1 cellular context compared by ENCODE assay signal in genomic region chr22:28395920-28396447, GRCh38.
TF ChIP-seq lines count a peak whose summit lies in the region.

No MANE protein-coding gene starts in this region.

TF ChIP-seq in K562, 482 proteins besides CTCF, POLR2A, EP300 and RAD21 (continued from another document):
- no peak for TF ChIP-seq RAD51 (IDR thresholded peaks at IDR 0.05; ENCODE audit: borderline replicate concordance, low read depth)
- TF ChIP-seq TEAD4 (IDR thresholded peaks at IDR 0.05; ENCODE audit: low read length) = peak; percentile 79
- TF ChIP-seq TEAD4 (CRISPR knock-in tag; IDR thresholded peaks at IDR 0.05; ENCODE audit: borderline replicate concordance) = no peak
- peak; percentile 79 for TF ChIP-seq STAT5A (IDR thresholded peaks at IDR 0.05; ENCODE audit: borderline replicate concordance, low read length)
- TF ChIP-seq RBM22 (IDR thresholded peaks at IDR 0.05; ENCODE audit: low read depth, low read length, poor library complexity, severe bottlenecking) = no peak
- TF ChIP-seq E2F1 (CRISPR knock-in tag; IDR thresholded peaks at IDR 0.05) = no peak
- peak; percentile 9 for TF ChIP-seq RBM25 (IDR thresholded peaks at IDR 0.05; ENCODE audit: low read depth, low read length, severe bottlenecking)
- no peak for TF ChIP-seq FOS (IDR thresholded peaks at IDR 0.05; ENCODE audit: extremely low read depth, insufficient read length)
- TF ChIP-seq SAFB (IDR thresholded peaks at IDR 0.05; ENCODE audit: borderline replicate concordance, low read depth, low read length) = no peak
- TF ChIP-seq NCOA2 (IDR thresholded peaks at IDR 0.05; ENCODE audit: partially characterized antibody in 2 of 2) = no peak
- peak; percentile 97 for TF ChIP-seq KDM1A (IDR thresholded peaks at IDR 0.05)
- peak; percentile 38 for TF ChIP-seq CCNT2 (IDR thresholded peaks at IDR 0.05; ENCODE audit: borderline replicate concordance, extremely low read depth, insufficient read length, low read depth, low read length)
- TF ChIP-seq DPF2 (IDR thresholded peaks at IDR 0.05) = 0 out of 2 replicates have a peak, but pooled peaks have one; percentile 16
- no peak for TF ChIP-seq PCBP2 (IDR thresholded peaks at IDR 0.05; ENCODE audit: low read depth, low read length, poor library complexity, severe bottlenecking)
- 0 out of 2 replicates have a peak, but pooled peaks have one; percentile 25 for TF ChIP-seq ATF7 (IDR thresholded peaks at IDR 0.05)
- TF ChIP-seq HDAC3 (IDR thresholded peaks at IDR 0.05; ENCODE audit: borderline replicate concordance, partially characterized antibody) = peak; percentile 39
- TF ChIP-seq CBX8 (IDR thresholded peaks at IDR 0.05; ENCODE audit: borderline replicate concordance, extremely low read depth, low read depth, low read length, poor library complexity, severe bottlenecking) = no peak
- no peak for TF ChIP-seq NFATC3 (IDR thresholded peaks at IDR 0.05)
- no peak for TF ChIP-seq CEBPG (CRISPR knock-in tag; IDR thresholded peaks at IDR 0.05)
- TF ChIP-seq CEBPG (tag; conservative IDR thresholded peaks at IDR 0.05 in 1 of 2, IDR thresholded peaks at IDR 0.05 in 1 of 2) = peak in 1 of 2 experiments; percentile 46; a peak in 1 of 4 replicates
- no peak for TF ChIP-seq ZSCAN29 (IDR thresholded peaks at IDR 0.05)
- TF ChIP-seq FOXP1 (CRISPR knock-in tag; IDR thresholded peaks at IDR 0.05) = no peak
- no peak for TF ChIP-seq PPARD (CRISPR knock-in tag; IDR thresholded peaks at IDR 0.05)
- TF ChIP-seq, protein P1, sequence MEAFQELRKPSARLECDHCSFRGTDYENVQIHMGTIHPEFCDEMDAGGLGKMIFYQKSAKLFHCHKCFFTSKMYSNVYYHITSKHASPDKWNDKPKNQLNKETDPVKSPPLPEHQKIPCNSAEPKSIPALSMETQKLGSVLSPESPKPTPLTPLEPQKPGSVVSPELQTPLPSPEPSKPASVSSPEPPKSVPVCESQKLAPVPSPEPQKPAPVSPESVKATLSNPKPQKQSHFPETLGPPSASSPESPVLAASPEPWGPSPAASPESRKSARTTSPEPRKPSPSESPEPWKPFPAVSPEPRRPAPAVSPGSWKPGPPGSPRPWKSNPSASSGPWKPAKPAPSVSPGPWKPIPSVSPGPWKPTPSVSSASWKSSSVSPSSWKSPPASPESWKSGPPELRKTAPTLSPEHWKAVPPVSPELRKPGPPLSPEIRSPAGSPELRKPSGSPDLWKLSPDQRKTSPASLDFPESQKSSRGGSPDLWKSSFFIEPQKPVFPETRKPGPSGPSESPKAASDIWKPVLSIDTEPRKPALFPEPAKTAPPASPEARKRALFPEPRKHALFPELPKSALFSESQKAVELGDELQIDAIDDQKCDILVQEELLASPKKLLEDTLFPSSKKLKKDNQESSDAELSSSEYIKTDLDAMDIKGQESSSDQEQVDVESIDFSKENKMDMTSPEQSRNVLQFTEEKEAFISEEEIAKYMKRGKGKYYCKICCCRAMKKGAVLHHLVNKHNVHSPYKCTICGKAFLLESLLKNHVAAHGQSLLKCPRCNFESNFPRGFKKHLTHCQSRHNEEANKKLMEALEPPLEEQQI (IDR thresholded peaks at IDR 0.05) = no peak
- no peak for TF ChIP-seq ZNF224 (CRISPR knock-in tag; IDR thresholded peaks at IDR 0.05)
- TF ChIP-seq NRF1 (conservative IDR thresholded peaks at IDR 0.05 in 1 of 2, IDR thresholded peaks at IDR 0.05 in 1 of 2) = no peak
- no peak for TF ChIP-seq SLC30A9 (CRISPR knock-in tag; IDR thresholded peaks at IDR 0.05)
- TF ChIP-seq TCF3 (CRISPR knock-in tag; IDR thresholded peaks at IDR 0.05) = peak; percentile 69
- peak; percentile 71; the same call in 1 of the 2 replicates for TF ChIP-seq HMBOX1 (IDR thresholded peaks at IDR 0.05)
- peak; percentile 66 for TF ChIP-seq CBFA2T2 (conservative IDR thresholded peaks at IDR 0.05)
- TF ChIP-seq MBD1 (CRISPR knock-in tag; IDR thresholded peaks at IDR 0.05) = no peak
- TF ChIP-seq SIN3B (IDR thresholded peaks at IDR 0.05; ENCODE audit: low read depth) = no peak
- TF ChIP-seq SMARCE1 (IDR thresholded peaks at IDR 0.05) = peak; percentile 36; the same call in 1 of the 2 replicates
- TF ChIP-seq, protein P2, sequence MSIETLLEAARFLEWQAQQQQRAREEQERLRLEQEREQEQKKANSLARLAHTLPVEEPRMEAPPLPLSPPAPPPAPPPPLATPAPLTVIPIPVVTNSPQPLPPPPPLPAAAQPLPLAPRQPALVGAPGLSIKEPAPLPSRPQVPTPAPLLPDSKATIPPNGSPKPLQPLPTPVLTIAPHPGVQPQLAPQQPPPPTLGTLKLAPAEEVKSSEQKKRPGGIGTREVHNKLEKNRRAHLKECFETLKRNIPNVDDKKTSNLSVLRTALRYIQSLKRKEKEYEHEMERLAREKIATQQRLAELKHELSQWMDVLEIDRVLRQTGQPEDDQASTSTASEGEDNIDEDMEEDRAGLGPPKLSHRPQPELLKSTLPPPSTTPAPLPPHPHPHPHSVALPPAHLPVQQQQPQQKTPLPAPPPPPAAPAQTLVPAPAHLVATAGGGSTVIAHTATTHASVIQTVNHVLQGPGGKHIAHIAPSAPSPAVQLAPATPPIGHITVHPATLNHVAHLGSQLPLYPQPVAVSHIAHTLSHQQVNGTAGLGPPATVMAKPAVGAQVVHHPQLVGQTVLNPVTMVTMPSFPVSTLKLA (conservative IDR thresholded peaks at IDR 0.05) = peak in 1 of 2 experiments; percentile 38; a peak in 1 of 4 replicates
- TF ChIP-seq KDM5B (IDR thresholded peaks at IDR 0.05; ENCODE audit: insufficient replicate concordance, low read depth, low read length) = no peak
- peak in 1 of 2 experiments; percentile 14; a peak in 1 of 4 replicates for TF ChIP-seq TRIM24 (IDR thresholded peaks at IDR 0.05)
- no peak for TF ChIP-seq KHSRP (IDR thresholded peaks at IDR 0.05)
